In the genomic region with DNA sequence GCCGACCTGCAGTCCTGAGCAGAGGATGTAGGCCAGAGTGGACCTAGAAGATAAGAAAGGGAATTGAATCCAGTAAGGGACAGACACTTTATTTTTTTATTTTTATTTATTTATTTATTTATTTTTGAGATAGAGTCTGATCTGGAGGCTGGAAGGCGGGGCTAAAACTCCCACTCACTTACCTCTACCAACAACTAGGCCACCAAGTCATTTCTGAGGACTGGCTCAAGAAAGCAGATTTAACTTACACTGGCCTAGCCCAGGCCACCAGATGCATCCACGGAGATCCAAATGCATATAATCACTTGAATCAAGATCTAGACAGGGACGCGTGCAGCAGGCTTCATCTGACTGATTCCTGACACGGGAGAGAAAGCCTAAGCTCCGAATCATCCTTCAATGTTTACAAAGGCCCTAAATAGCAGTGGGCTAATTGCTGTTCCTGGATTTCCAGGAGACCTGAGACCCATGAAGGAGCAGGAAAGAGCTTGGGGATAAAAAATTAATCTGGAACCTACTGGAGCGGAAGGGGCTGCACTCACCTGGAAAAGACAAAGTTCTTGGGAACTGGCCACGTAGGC, we compare ENCODE assay signal across 20 cellular contexts. TPM values are rescaled to one million over a fixed set of nuclear protein-coding genes. Genes with fewer than 3 reads are reported as not detected.
DNase-seq lines count a peak whose midpoint lies in the region; FAIRE-seq and TF ChIP-seq lines count a peak whose summit lies in the region.
"Had no signal": no experiment of that assay in that cellular context is flagged by ENCODE, and none has a peak within 500 bp of the region (broad histone marks: within the 10 kb centered on the region; RNA-seq: fewer than 3 reads in every experiment).

No MANE protein-coding gene starts in this region.

- no peak for TF ChIP-seq POLR2A in erythroblast (IDR thresholded peaks at IDR 0.05; ENCODE audit: low read length)

- FAIRE-seq in RCC 7860 (lab: Jason Lieb, UNC) (no peak), GM19239 (lab: Jason Lieb, UNC) (no peak)

- peaks cover 2% of the 10 kb centered on the region for H3K4me1 Mint-ChIP-seq in mesothelial cell of epicardium

- DNase-seq in Caki2 (ENCODE audit: low read depth) (peak; percentile 35), RCC 7860 (ENCODE audit: low spot score) (peak; percentile 12), erythroblast (lab: John Stamatoyannopoulos, UW) (peak; percentile 55 to 61), mesothelial cell of epicardium (ENCODE audit: low spot score in 2 of 2, unreplicated experiment in 2 of 2) (no peak), HCEC 1CT (no peak), GM19239 (ENCODE audit: insufficient read length, low spot score) (no peak), NCI-H2029 treated with DMSO at 0.1 percent for 48 hours (lab: John Stamatoyannopoulos, UW) (no peak), G401 (ENCODE audit: low spot score) (no peak)
- DNase-seq: activated CD8-positive, alpha-beta memory T cell treated with anti-CD3 and anti-CD28 coated beads for 24 hours; brain microvascular endothelial cell; CD8-positive, alpha-beta T cell; NCI-H1105 treated with DMSO at 0.1 percent for 48 hours; NCI-H69; PC-9; stimulated activated naive B cell treated with anti-CD40 and anti-IgM and Interleukin-4, amounts not matched to agents 10 μg/mL and 1 μg/mL and 100 μg/mL, for 72 hours; T-helper 9 cell had no signal

- no peak for TF ChIP-seq CTCF in mesothelial cell of epicardium (IDR thresholded peaks at IDR 0.05; ENCODE audit: unreplicated experiment)

- peak overlapping the region; percentile 9 for H3K4me3 Mint-ChIP-seq in mesothelial cell of epicardium
- H3K4me3 Mint-ChIP-seq: CD8-positive, alpha-beta T cell; stimulated activated naive B cell treated with anti-CD40 and anti-IgM and Interleukin-4, amounts not matched to agents 10 μg/mL and 1 μg/mL and 100 μg/mL, for 72 hours had no signal

- H3K27ac Mint-ChIP-seq in mesothelial cell of epicardium, result no peak overlapping the region
- H3K27ac Mint-ChIP-seq: activated naive CD4-positive, alpha-beta T cell treated with anti-CD3 and anti-CD28 coated beads, Interleukin-2, amount 50 U/mL, for 72 hours; stimulated activated naive B cell treated with anti-CD40 and anti-IgM and Interleukin-4, amounts not matched to agents 10 μg/mL and 1 μg/mL and 100 μg/mL, for 72 hours had no signal

- H3K9me3 Mint-ChIP-seq in mesothelial cell of epicardium, result no peaks in the 10 kb centered on the region
- H3K9me3 Mint-ChIP-seq: activated naive CD4-positive, alpha-beta T cell treated with anti-CD3 and anti-CD28 coated beads, Interleukin-2, amount 50 U/mL, for 72 hours; CD8-positive, alpha-beta T cell; stimulated activated naive B cell treated with anti-CD40 and anti-IgM and Interleukin-4, amounts not matched to agents 10 μg/mL and 1 μg/mL and 100 μg/mL, for 72 hours had no signal

- in situ Hi-C loops in Caki2 (cut with HindIII; ENCODE audit: low pct_unique_long_range_greater_than_20kb, low sequenced_read_pairs) (no loop called here), G401 (cut with HindIII; ENCODE audit: low sequenced_read_pairs) (no loop called here)

- H3K27me3 Mint-ChIP-seq in mesothelial cell of epicardium (ENCODE audit: low read depth), result peaks cover 17% of the 10 kb centered on the region
- H3K27me3 Mint-ChIP-seq: stimulated activated naive B cell treated with anti-CD40 and anti-IgM and Interleukin-4, amounts not matched to agents 10 μg/mL and 1 μg/mL and 100 μg/mL, for 72 hours had no signal

- peaks cover 20% of the 10 kb centered on the region for H3K36me3 Mint-ChIP-seq in mesothelial cell of epicardium
- H3K36me3 Mint-ChIP-seq: activated naive CD4-positive, alpha-beta T cell treated with anti-CD3 and anti-CD28 coated beads, Interleukin-2, amount 50 U/mL, for 72 hours had no signal

RNA-seq across cellular contexts. Expression of a gene that starts 1.1 kb away (rescaled TPM):
- total RNA-seq in Caki2 (2014; rRNA removed; shearing (Covaris generic); ENCODE audit: low replicate concordance), result not detected in 2 replicates
- 0.22 to 0.40 TPM in 2 of 3 replicates, not detected in the other for total RNA-seq in mesothelial cell of epicardium
- total RNA-seq in G401 (2014; rRNA removed; shearing (Covaris generic)), result not detected in 2 replicates
- total RNA-seq: activated naive CD4-positive, alpha-beta T cell treated with anti-CD3 and anti-CD28 coated beads, Interleukin-2, amount 50 U/mL, for 72 hours; CD8-positive, alpha-beta T cell; dermis microvascular lymphatic vessel endothelial cell; LHCN-M2; PC-9; tibial nerve had no signal

RNA-seq across cellular contexts. Expression of a gene that starts 17.7 kb away (rescaled TPM):
- 128 and 131 TPM in 2 replicates for total RNA-seq in Caki2 (2014; rRNA removed; shearing (Covaris generic); ENCODE audit: low replicate concordance)
- total RNA-seq in mesothelial cell of epicardium, result 154 to 166 TPM (median 159 TPM) in 3 replicates
- 189 and 195 TPM in 2 replicates for total RNA-seq in G401 (2014; rRNA removed; shearing (Covaris generic))

RNA-seq across cellular contexts. Expression of a gene that starts 28.1 kb away (rescaled TPM):
- total RNA-seq in Caki2 (2014; rRNA removed; shearing (Covaris generic); ENCODE audit: low replicate concordance), result not detected in 2 replicates
- total RNA-seq in mesothelial cell of epicardium, result 0.22 to 0.34 TPM in 2 of 3 replicates, not detected in the other
- not detected in 2 replicates for total RNA-seq in G401 (2014; rRNA removed; shearing (Covaris generic))
- total RNA-seq: CD8-positive, alpha-beta T cell; LHCN-M2 had no signal

RNA-seq across cellular contexts. Expression of a gene that starts 41.1 kb away (rescaled TPM):
- total RNA-seq in Caki2 (2014; rRNA removed; shearing (Covaris generic); ENCODE audit: low replicate concordance), result 3.7 and 8.6 TPM in 2 replicates
- 10.4 to 10.7 TPM (median 10.7 TPM) in 3 replicates for total RNA-seq in mesothelial cell of epicardium
- total RNA-seq in G401 (2014; rRNA removed; shearing (Covaris generic)), result 5.3 and 9.8 TPM in 2 replicates

RNA-seq across cellular contexts. Expression of a gene that starts 49.1 kb away (rescaled TPM):
- total RNA-seq in Caki2 (2014; rRNA removed; shearing (Covaris generic); ENCODE audit: low replicate concordance), result not detected in 2 replicates
- 4.1 to 5.1 TPM (median 4.2 TPM) in 3 replicates for total RNA-seq in mesothelial cell of epicardium
- not detected in 2 replicates for total RNA-seq in G401 (2014; rRNA removed; shearing (Covaris generic))
- total RNA-seq: PC-9 had no signal

Comparison
In these comparisons a context has a peak if more than half of its experiments do, and no peak if none do; other contexts are left out.
1. DNase-seq: peak in Caki2 (single experiment), RCC 7860 (single experiment) and erythroblast (2 of 2); none in mesothelial cell of epicardium (0 of 2), HCEC 1CT (single experiment), GM19239 (single experiment), NCI-H2029 treated with DMSO at 0.1 percent for 48 hours (single experiment) and G401 (single experiment).